Comparison of ENCODE assay signal across 14 cellular contexts in genomic region chr1:54850737-54851136, GRCh38. TPM values are rescaled to one million over a fixed set of nuclear protein-coding genes. Genes with fewer than 3 reads are reported as not detected.
DNase-seq lines count a peak whose midpoint lies in the region; ATAC-seq, FAIRE-seq and TF ChIP-seq lines count a peak whose summit lies in the region.
"Had no signal": no experiment of that assay in that cellular context is flagged by ENCODE, and none has a peak within 500 bp of the region (broad histone marks: within the 10 kb centered on the region; RNA-seq: fewer than 3 reads in every experiment).

No MANE protein-coding gene starts in this region.

- peaks cover 6% of the 10 kb centered on the region for H4K20me1 ChIP-seq in astrocyte (ENCODE audit: insufficient read depth, low read length)

- intact Hi-C loops in upper lobe of right lung (cut with DNase I) = no loop called here
- intact Hi-C loops in Calu3 (cut with micrococcal nuclease; ENCODE audit: unreplicated experiment) = no loop called here

- peaks cover 5% of the 10 kb centered on the region for H3K4me1 Mint-ChIP-seq in astrocyte (ENCODE audit: low read depth, unreplicated experiment)
- H3K4me1 Mint-ChIP-seq in Calu3 (ENCODE audit: low read depth, unreplicated experiment) = peaks cover 21% of the 10 kb centered on the region

- BruUV-seq in Calu3 (replicated peaks; lab: Mats Ljungman, UMichigan) = no TSS peak

- ATAC-seq in upper lobe of right lung (peak; percentile 6), HG03095 (IDR thresholded peaks at IDR 0.05; ENCODE audit: unreplicated experiment) (no peak)

- H3K27ac ChIP-seq in astrocyte (ENCODE audit: low read depth, low read length) = peak overlapping the region; percentile 52
- H3K27ac ChIP-seq in upper lobe of right lung = no peak overlapping the region
- H3K27ac ChIP-seq: 22Rv1, left ventricle myocardium inferior had no signal

- H3K9ac ChIP-seq in astrocyte (ENCODE audit: low read length) = peak overlapping the region; percentile 13

- CTCF ChIA-PET in Calu3 (lab: Charles Lee) = no interaction called here

- H3K9me3 ChIP-seq in astrocyte (ENCODE audit: insufficient read depth, low read depth, low read length) (no peaks in the 10 kb centered on the region), upper lobe of right lung (no peaks in the 10 kb centered on the region)
- H3K9me3 ChIP-seq: left ventricle myocardium inferior had no signal

- H3K36me3 ChIP-seq in astrocyte (ENCODE audit: insufficient read depth, low read length) = peaks cover 43% of the 10 kb centered on the region
- peaks cover 42% of the 10 kb centered on the region for H3K36me3 ChIP-seq in upper lobe of right lung

- peaks cover 2% of the 10 kb centered on the region for H3K9me3 Mint-ChIP-seq in astrocyte (ENCODE audit: unreplicated experiment)
- no peaks in the 10 kb centered on the region for H3K9me3 Mint-ChIP-seq in Calu3 (ENCODE audit: low read depth, unreplicated experiment)

- H3K27ac Mint-ChIP-seq in astrocyte (ENCODE audit: unreplicated experiment) (no peak overlapping the region), Calu3 (ENCODE audit: unreplicated experiment) (no peak overlapping the region)
- H3K27ac Mint-ChIP-seq: progenitor cell of endocrine pancreas had no signal

- no peak overlapping the region for H3K4me3 ChIP-seq in astrocyte (ENCODE audit: insufficient read depth, low read depth, low read length)
- no peak overlapping the region for H3K4me3 ChIP-seq in upper lobe of right lung
- H3K4me3 ChIP-seq: left ventricle myocardium inferior had no signal

- peaks cover 4% of the 10 kb centered on the region for H3K79me2 ChIP-seq in astrocyte (ENCODE audit: insufficient read depth, low read length)

- H3K27me3 ChIP-seq in astrocyte (ENCODE audit: insufficient read depth, low read length) (no peaks in the 10 kb centered on the region), upper lobe of right lung (no peaks in the 10 kb centered on the region)

- peak; percentile 30 for DNase-seq in activated CD8-positive, alpha-beta memory T cell treated with anti-CD3 and anti-CD28 coated beads, Interleukin-2, amount 50 U/mL, for 48 hours
- no peak for DNase-seq in activated CD8-positive, alpha-beta memory T cell treated with anti-CD3 and anti-CD28 coated beads for 24 hours
- DNase-seq in astrocyte (ENCODE audit: low read depth) (peak; percentile 97), iris pigment epithelial cell (ENCODE audit: low read depth) (peak; percentile 99), upper lobe of right lung (no peak), Calu3 (no peak)
- no peak for DNase-seq in effector CD8-positive, alpha-beta T cell (lab: John Stamatoyannopoulos, UW)
- DNase-seq: left ventricle myocardium inferior, NCI-H1436, T-helper 9 cell had no signal

- peak; percentile 98 for FAIRE-seq in astrocyte (lab: Jason Lieb, UNC)
- FAIRE-seq: H1 had no signal

- H3K27me3 Mint-ChIP-seq in astrocyte (ENCODE audit: low read depth, unreplicated experiment) (no peaks in the 10 kb centered on the region), Calu3 (ENCODE audit: unreplicated experiment) (no peaks in the 10 kb centered on the region)
- H3K27me3 Mint-ChIP-seq: progenitor cell of endocrine pancreas had no signal

- no peak for TF ChIP-seq CTCF in astrocyte (IDR thresholded peaks at IDR 0.05; ENCODE audit: insufficient read depth, low read depth, low read length)
- TF ChIP-seq CTCF in upper lobe of right lung (IDR thresholded peaks at IDR 0.05) = no peak
- TF ChIP-seq CTCF in Calu3 (IDR thresholded peaks at IDR 0.05; ENCODE audit: unreplicated experiment) = no peak

- H3K4me3 Mint-ChIP-seq in astrocyte (ENCODE audit: unreplicated experiment) (no peak overlapping the region), Calu3 (ENCODE audit: low read depth, unreplicated experiment) (no peak overlapping the region)

- H3K4me1 ChIP-seq in astrocyte (ENCODE audit: insufficient read depth, low read length) (peaks cover 23% of the 10 kb centered on the region), upper lobe of right lung (no peaks in the 10 kb centered on the region)

- no peak overlapping the region for H2AFZ ChIP-seq in astrocyte (ENCODE audit: low read depth, low read length)

- peaks cover 51% of the 10 kb centered on the region for H3K36me3 Mint-ChIP-seq in astrocyte (ENCODE audit: low read depth, unreplicated experiment)
- peaks cover 75% of the 10 kb centered on the region for H3K36me3 Mint-ChIP-seq in Calu3 (ENCODE audit: insufficient read depth, unreplicated experiment)

- peak overlapping the region; percentile 21 for H3K4me2 ChIP-seq in astrocyte (ENCODE audit: low read length)

RNA-seq across cellular contexts. Expression of gene DHCR24, which starts 36.3 kb away (rescaled TPM):
- total RNA-seq in astrocyte (116 and 168 TPM in 2 replicates), upper lobe of right lung (749 TPM), Calu3 (2022) (448 and 469 TPM in 2 replicates)

RNA-seq across cellular contexts. Expression of gene TTC22, which starts 49.6 kb away (rescaled TPM):
- total RNA-seq in astrocyte (not detected in 2 replicates), upper lobe of right lung (7.1 TPM), Calu3 (2022) (17.2 and 17.4 TPM in 2 replicates)

Comparison
In these comparisons a context has a peak if more than half of its experiments do, and no peak if none do; other contexts are left out.
1. DNase-seq: peak in activated CD8-positive, alpha-beta memory T cell treated with anti-CD3 and anti-CD28 coated beads, Interleukin-2, amount 50 U/mL, for 48 hours (single experiment), astrocyte (single experiment) and iris pigment epithelial cell (single experiment); none in activated CD8-positive, alpha-beta memory T cell treated with anti-CD3 and anti-CD28 coated beads for 24 hours (single experiment), upper lobe of right lung (single experiment), effector CD8-positive, alpha-beta T cell (single experiment) and Calu3 (single experiment).